30 cellular contexts compared by ENCODE assay signal in the genomic region with DNA sequence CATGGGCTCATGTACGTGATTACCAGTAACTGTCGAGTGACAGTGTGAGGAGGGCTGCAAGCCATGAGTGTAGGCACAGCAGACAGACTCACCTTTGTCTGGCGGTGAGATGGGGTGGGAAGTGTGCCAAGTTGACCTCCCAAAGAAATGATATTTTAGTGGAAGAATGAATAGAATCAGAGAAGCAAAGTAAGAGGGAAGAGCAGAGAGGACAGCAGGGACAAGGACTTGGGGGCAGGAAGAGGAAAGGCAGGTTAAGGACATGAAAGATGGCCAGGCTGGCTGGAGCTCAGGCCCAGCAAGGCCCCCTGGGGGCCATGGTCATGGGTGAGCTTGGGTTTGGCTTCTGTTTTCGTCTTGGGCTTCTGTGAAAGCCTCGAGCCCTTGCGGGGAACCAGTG. TPM values are rescaled to one million over a fixed set of nuclear protein-coding genes. Genes with fewer than 3 reads are reported as not detected.
"Had no signal": no experiment of that assay in that cellular context is flagged by ENCODE, and none has a peak within 500 bp of the region (broad histone marks: within the 10 kb centered on the region; RNA-seq: fewer than 3 reads in every experiment).

No MANE protein-coding gene starts in this region.

- H3K27ac Mint-ChIP-seq: activated naive CD8-positive, alpha-beta T cell treated with anti-CD3 and anti-CD28 coated beads, Interleukin-2, amount 10 ng/mL, durations not matched to agents 7 days and 5 days; activated T-cell treated with anti-CD3 and anti-CD28 coated beads, Interleukin-2, amount 50 U/mL, for 72 hours; natural killer cell treated with Interleukin-12 subunit alpha and Interleukin-12 subunit beta and Interleukin-15 and Interleukin-18, amount 100 ng/mL, for 72 hours; stimulated activated naive B cell treated with anti-CD40 and anti-IgM and Interleukin-4, amounts not matched to agents 10 μg/mL and 1 μg/mL and 100 μg/mL, for 72 hours; T-helper 1 cell treated with Interleukin-12 subunit alpha and Interleukin-12 subunit beta and Interleukin-4 antibody, amounts not matched to agents 30 μg/mL and 1 μg/mL, for 36 hours had no signal

- H3K27me3 ChIP-seq: colonic mucosa, dorsolateral prefrontal cortex, sigmoid colon, stomach, thyroid gland, upper lobe of left lung had no signal

- H3K4me1 ChIP-seq: colonic mucosa, prostate gland had no signal

- H3K4me1 Mint-ChIP-seq: activated naive CD8-positive, alpha-beta T cell treated with anti-CD3 and anti-CD28 coated beads, Interleukin-2, amount 10 ng/mL, durations not matched to agents 7 days and 5 days; stimulated activated naive B cell treated with anti-CD40 and anti-IgM and Interleukin-4, amounts not matched to agents 10 μg/mL and 1 μg/mL and 100 μg/mL, for 72 hours had no signal

- H3K9me3 Mint-ChIP-seq: activated naive CD8-positive, alpha-beta T cell treated with anti-CD3 and anti-CD28 coated beads, Interleukin-2, amount 10 ng/mL, durations not matched to agents 7 days and 5 days; activated T-cell treated with anti-CD3 and anti-CD28 coated beads, Interleukin-2, amount 50 U/mL, for 72 hours; natural killer cell treated with Interleukin-12 subunit alpha and Interleukin-12 subunit beta and Interleukin-15 and Interleukin-18, amount 100 ng/mL, for 72 hours; stimulated activated naive B cell treated with anti-CD40 and anti-IgM and Interleukin-4, amounts not matched to agents 10 μg/mL and 1 μg/mL and 100 μg/mL, for 72 hours; T-helper 1 cell treated with Interleukin-12 subunit alpha and Interleukin-12 subunit beta and Interleukin-4 antibody, amounts not matched to agents 30 μg/mL and 1 μg/mL, for 36 hours had no signal

- H3K9me3 ChIP-seq: colonic mucosa, left ventricle myocardium inferior, mucosa of descending colon, prostate gland, sigmoid colon, stomach, thyroid gland, upper lobe of left lung had no signal

- DNase-seq: activated CD4-positive, alpha-beta T cell treated with anti-CD3 and anti-CD28 coated beads for 4 hours; activated CD4-positive, alpha-beta T cell treated with anti-CD3 and anti-CD28 coated beads, Interleukin-2, amount 50 U/mL, for 4 hours; activated effector memory CD4-positive, alpha-beta T cell treated with Interleukin-2 at 50 U/mL for 16 hours; activated naive CD4-positive, alpha-beta T cell treated with Interleukin-2 at 50 U/mL for 16 hours; activated naive CD8-positive, alpha-beta T cell treated with anti-CD3 and anti-CD28 coated beads, Interleukin-2, amount 10 ng/mL, durations not matched to agents 7 days and 5 days; activated T-cell treated with anti-CD3 and anti-CD28 coated beads for 4 hours; activated T-cell treated with anti-CD3 and anti-CD28 coated beads, Interleukin-2, amount 50 U/mL, for 72 hours; amniotic stem cell; colonic mucosa; dorsolateral prefrontal cortex; effector memory CD4-positive, alpha-beta T cell; left ventricle myocardium inferior; mesendoderm; mucosa of descending colon; retina; sigmoid colon; small intestine; stimulated activated CD4-positive, alpha-beta T cell treated with anti-CD3 and anti-CD28 coated beads, Interleukin-15, amount 100 ng/mL, for 24 hours; stimulated activated CD4-positive, alpha-beta T cell treated with anti-CD3 and anti-CD28 coated beads, Interleukin-2, amount 100 ng/mL, for 24 hours; stimulated activated naive B cell treated with anti-CD40 and anti-IgM and Interleukin-4, amounts not matched to agents 10 μg/mL and 1 μg/mL and 100 μg/mL, for 72 hours; stomach; SW 1271; T-helper 9 cell; thyroid gland had no signal

- H3K27ac ChIP-seq: colonic mucosa, dorsolateral prefrontal cortex, left ventricle myocardium inferior, prostate gland, sigmoid colon, stomach, thyroid gland, upper lobe of left lung, VCaP had no signal

- H3K36me3 Mint-ChIP-seq: activated naive CD8-positive, alpha-beta T cell treated with anti-CD3 and anti-CD28 coated beads, Interleukin-2, amount 10 ng/mL, durations not matched to agents 7 days and 5 days; natural killer cell treated with Interleukin-12 subunit alpha and Interleukin-12 subunit beta and Interleukin-15 and Interleukin-18, amount 100 ng/mL, for 72 hours; stimulated activated naive B cell treated with anti-CD40 and anti-IgM and Interleukin-4, amounts not matched to agents 10 μg/mL and 1 μg/mL and 100 μg/mL, for 72 hours had no signal

- H3K4me3 Mint-ChIP-seq: activated naive CD8-positive, alpha-beta T cell treated with anti-CD3 and anti-CD28 coated beads, Interleukin-2, amount 10 ng/mL, durations not matched to agents 7 days and 5 days; activated T-cell treated with anti-CD3 and anti-CD28 coated beads, Interleukin-2, amount 50 U/mL, for 72 hours; natural killer cell treated with Interleukin-12 subunit alpha and Interleukin-12 subunit beta and Interleukin-15 and Interleukin-18, amount 100 ng/mL, for 72 hours; stimulated activated naive B cell treated with anti-CD40 and anti-IgM and Interleukin-4, amounts not matched to agents 10 μg/mL and 1 μg/mL and 100 μg/mL, for 72 hours; T-helper 1 cell treated with Interleukin-12 subunit alpha and Interleukin-12 subunit beta and Interleukin-4 antibody, amounts not matched to agents 30 μg/mL and 1 μg/mL, for 36 hours had no signal

- H3K36me3 ChIP-seq: colonic mucosa, prostate gland, thyroid gland had no signal

- H3K4me3 ChIP-seq: colonic mucosa, dorsolateral prefrontal cortex, left ventricle myocardium inferior, lung, mucosa of descending colon, prostate gland, sigmoid colon, stomach, thyroid gland, upper lobe of left lung had no signal

- ATAC-seq: activated T-cell treated with anti-CD3 and anti-CD28 coated beads, Interleukin-2, amount 50 U/mL, for 72 hours; mucosa of descending colon; natural killer cell treated with Interleukin-12 subunit alpha and Interleukin-12 subunit beta and Interleukin-15 and Interleukin-18, amount 100 ng/mL, for 72 hours; stimulated activated naive B cell treated with anti-CD40 and anti-IgM and Interleukin-4, amounts not matched to agents 10 μg/mL and 1 μg/mL and 100 μg/mL, for 72 hours had no signal

RNA-seq across cellular contexts. Expression of a gene that starts 20.2 kb away (rescaled TPM):
- total RNA-seq: activated T-cell treated with anti-CD3 and anti-CD28 coated beads, Interleukin-2, amount 50 U/mL, for 72 hours; natural killer cell treated with Interleukin-12 subunit alpha and Interleukin-12 subunit beta and Interleukin-15 and Interleukin-18, amount 100 ng/mL, for 72 hours had no signal
